In the genomic region with DNA sequence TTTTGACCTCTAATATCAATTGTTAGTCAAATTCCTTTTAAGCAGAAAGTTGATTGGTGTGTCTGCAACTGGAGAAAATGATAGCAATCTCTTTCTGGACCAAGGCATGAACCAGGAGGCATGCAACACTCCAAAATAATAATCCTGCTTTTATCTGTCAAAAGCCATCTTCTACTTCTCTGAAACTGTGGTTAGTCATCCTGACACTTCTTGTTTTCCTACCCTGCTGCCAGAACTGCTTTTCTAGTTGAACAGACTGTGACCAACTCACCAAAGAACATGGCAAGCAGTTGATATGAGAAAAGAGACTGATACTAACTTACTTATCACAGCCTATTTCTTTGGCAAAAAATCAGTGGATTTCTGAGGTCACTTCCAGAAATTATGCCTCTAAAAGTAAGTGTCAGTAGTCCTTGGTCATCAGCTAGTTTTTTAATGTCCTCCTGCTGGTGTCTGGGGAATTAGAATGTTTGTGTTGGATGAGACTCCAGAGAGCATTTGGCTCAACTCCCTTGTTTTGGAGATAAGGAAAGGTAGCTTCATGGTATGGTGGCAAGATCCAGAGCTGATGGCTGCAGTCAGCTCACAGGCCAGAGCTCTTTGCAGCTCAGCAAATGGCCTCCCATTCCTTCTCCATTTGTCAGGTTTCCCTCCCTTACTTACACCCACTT, we compare ENCODE assay signal across 16 cellular contexts. TPM values are rescaled to one million over a fixed set of nuclear protein-coding genes. Genes with fewer than 3 reads are reported as not detected.
DNase-seq lines count a peak whose midpoint lies in the region; ATAC-seq and TF ChIP-seq lines count a peak whose summit lies in the region.
"Had no signal": no experiment of that assay in that cellular context is flagged by ENCODE, and none has a peak within 500 bp of the region (broad histone marks: within the 10 kb centered on the region; RNA-seq: fewer than 3 reads in every experiment).

No MANE protein-coding gene starts in this region.

- no peak overlapping the region for H2BK15ac ChIP-seq in mesenchymal stem cell (ENCODE audit: low read depth, poor library complexity, severe bottlenecking)

- no peak overlapping the region for H4K8ac ChIP-seq in mesenchymal stem cell (ENCODE audit: low read length)

- H4K91ac ChIP-seq in mesenchymal stem cell (ENCODE audit: low read length) = no peak overlapping the region

- no peak overlapping the region for H3K14ac ChIP-seq in mesenchymal stem cell (ENCODE audit: low read length in 2 of 2)

- peak overlapping the region; percentile 20 for H3K4me3 Mint-ChIP-seq in activated CD4-positive, alpha-beta T cell treated with anti-CD3 and anti-CD28 coated beads, Interleukin-2, amount 10 ng/mL, durations not matched to agents 24 days and 14 days
- peak overlapping the region; percentile 33 for H3K4me3 Mint-ChIP-seq in activated naive CD8-positive, alpha-beta T cell treated with anti-CD3 and anti-CD28 coated beads, Interleukin-2, amount 50 U/mL, for 24 hours

- peaks cover 10% of the 10 kb centered on the region for H3K36me3 Mint-ChIP-seq in activated CD4-positive, alpha-beta T cell treated with anti-CD3 and anti-CD28 coated beads, Interleukin-2, amount 10 ng/mL, durations not matched to agents 24 days and 14 days (ENCODE audit: low read depth)
- peaks cover 2% of the 10 kb centered on the region for H3K36me3 Mint-ChIP-seq in activated naive CD8-positive, alpha-beta T cell treated with anti-CD3 and anti-CD28 coated beads, Interleukin-2, amount 50 U/mL, for 24 hours (ENCODE audit: low read depth)

- peaks cover 4 to 13% of the 10 kb centered on the region in 2 experiments for H3K36me3 ChIP-seq in mesenchymal stem cell (ENCODE audit: control insufficient read depth in 1 of 2, insufficient read depth in 2 of 2, low read depth in 1 of 2, low read length in 2 of 2)
- H3K36me3 ChIP-seq: SJSA1, uterus had no signal

- peaks cover 54% of the 10 kb centered on the region for H3K4me1 Mint-ChIP-seq in activated CD4-positive, alpha-beta T cell treated with anti-CD3 and anti-CD28 coated beads, Interleukin-2, amount 10 ng/mL, durations not matched to agents 24 days and 14 days
- peaks cover 93% of the 10 kb centered on the region for H3K4me1 Mint-ChIP-seq in activated naive CD8-positive, alpha-beta T cell treated with anti-CD3 and anti-CD28 coated beads, Interleukin-2, amount 50 U/mL, for 24 hours

- H2AK5ac ChIP-seq in mesenchymal stem cell (ENCODE audit: low read length, severe bottlenecking) = no peak overlapping the region

- no peak overlapping the region for H3K4me2 ChIP-seq in mesenchymal stem cell (ENCODE audit: low read length, poor library complexity, severe bottlenecking)

- no peak overlapping the region for H3K9ac ChIP-seq in mesenchymal stem cell (ENCODE audit: low read length)

- no peak overlapping the region for H3K23ac ChIP-seq in mesenchymal stem cell (ENCODE audit: low read length in 2 of 2)

- H3K27ac Mint-ChIP-seq in activated CD4-positive, alpha-beta T cell treated with anti-CD3 and anti-CD28 coated beads, Interleukin-2, amount 10 ng/mL, durations not matched to agents 24 days and 14 days = peak overlapping the region; percentile 85
- H3K27ac Mint-ChIP-seq in activated naive CD8-positive, alpha-beta T cell treated with anti-CD3 and anti-CD28 coated beads, Interleukin-2, amount 50 U/mL, for 24 hours = peak overlapping the region; percentile 87

- H3K27ac ChIP-seq in mesenchymal stem cell (ENCODE audit: low read length, poor library complexity, severe bottlenecking) = no peak overlapping the region
- H3K27ac ChIP-seq: SJSA1, uterus had no signal

- H2BK5ac ChIP-seq in mesenchymal stem cell (ENCODE audit: low read depth, low read length, poor library complexity, severe bottlenecking) = no peak overlapping the region

- no peak overlapping the region for H3K18ac ChIP-seq in mesenchymal stem cell (ENCODE audit: low read depth in 1 of 2, low read length in 2 of 2)

- DNase-seq in activated CD4-positive, alpha-beta T cell treated with anti-CD3 and anti-CD28 coated beads, Interleukin-2, amount 10 ng/mL, durations not matched to agents 24 days and 14 days = no peak
- no peak for DNase-seq in activated CD4-positive, alpha-beta T cell treated with anti-CD3 and anti-CD28 coated beads, Interleukin-2, amount 50 U/mL, for 1 hour
- DNase-seq in LNCaP clone FGC (ENCODE audit: low read depth) (peak; percentile 62), mesenchymal stem cell (peak; percentile 3), posterior cingulate gyrus (no peak), T1000 (lab: John Stamatoyannopoulos, UW) (no peak), cerebellum (ENCODE audit: low spot score) (no peak)
- DNase-seq in activated naive CD8-positive, alpha-beta T cell treated with anti-CD3 and anti-CD28 coated beads, Interleukin-2, amount 50 U/mL, for 24 hours = no peak
- DNase-seq: activated CD4-positive, alpha-beta T cell treated with anti-CD3 and anti-CD28 coated beads for 1 hour; DND-41; HCEC 1CT; kidney; NCI-H1436 treated with DMSO at 0.1 percent for 48 hours; NCI-H774; uterus had no signal

- TF ChIP-seq CTCF in LNCaP clone FGC (IDR thresholded peaks at IDR 0.05; ENCODE audit: control insufficient read depth, extremely low read depth, insufficient read depth) = no peak

- no peaks in the 10 kb centered on the region for H3K9me3 Mint-ChIP-seq in activated CD4-positive, alpha-beta T cell treated with anti-CD3 and anti-CD28 coated beads, Interleukin-2, amount 10 ng/mL, durations not matched to agents 24 days and 14 days
- no peaks in the 10 kb centered on the region for H3K9me3 Mint-ChIP-seq in activated naive CD8-positive, alpha-beta T cell treated with anti-CD3 and anti-CD28 coated beads, Interleukin-2, amount 50 U/mL, for 24 hours

- peaks cover 5% of the 10 kb centered on the region for H3K4me1 ChIP-seq in mesenchymal stem cell (ENCODE audit: control insufficient read depth, insufficient read depth, low read depth, low read length)
- H3K4me1 ChIP-seq: uterus had no signal

- H2AFZ ChIP-seq in mesenchymal stem cell (ENCODE audit: low read depth, low read length) = no peak overlapping the region

- H2BK12ac ChIP-seq in mesenchymal stem cell (ENCODE audit: low read length in 2 of 2) = no peak overlapping the region

- H3K27me3 ChIP-seq in mesenchymal stem cell (ENCODE audit: control insufficient read depth in 1 of 2, insufficient read depth in 1 of 2, low read length in 2 of 2) = no peaks in the 10 kb centered on the region
- H3K27me3 ChIP-seq: SJSA1, uterus had no signal

- no peaks in the 10 kb centered on the region for H3K9me3 ChIP-seq in mesenchymal stem cell (ENCODE audit: control insufficient read depth, low read length)
- H3K9me3 ChIP-seq: SJSA1, uterus had no signal

- no peak overlapping the region for H3K4me3 ChIP-seq in LNCaP clone FGC (ENCODE audit: low read depth, low read length)
- no peak overlapping the region for H3K4me3 ChIP-seq in mesenchymal stem cell (ENCODE audit: insufficient read depth in 1 of 2, low read depth in 1 of 2, low read length in 2 of 2)
- H3K4me3 ChIP-seq: SJSA1, uterus had no signal

- no peak overlapping the region for H3K4ac ChIP-seq in mesenchymal stem cell (ENCODE audit: low read depth in 1 of 2, low read length in 2 of 2)

- H2BK120ac ChIP-seq in mesenchymal stem cell (ENCODE audit: low read depth, low read length) = no peak overlapping the region

- H3K27me3 Mint-ChIP-seq in activated CD4-positive, alpha-beta T cell treated with anti-CD3 and anti-CD28 coated beads, Interleukin-2, amount 10 ng/mL, durations not matched to agents 24 days and 14 days = no peaks in the 10 kb centered on the region
- no peaks in the 10 kb centered on the region for H3K27me3 Mint-ChIP-seq in activated naive CD8-positive, alpha-beta T cell treated with anti-CD3 and anti-CD28 coated beads, Interleukin-2, amount 50 U/mL, for 24 hours

- intact Hi-C loops in activated CD4-positive, alpha-beta T cell treated with anti-CD3 and anti-CD28 coated beads, Interleukin-2, amount 10 ng/mL, durations not matched to agents 24 days and 14 days (cut with micrococcal nuclease) = loop anchor here (5.0 kb wide), 3 partner anchors 60 to 80 kb away; no protein-coding TSS in a partner anchor
- intact Hi-C loops in posterior cingulate gyrus (cut with DNase I) = no loop called here

- H3K79me1 ChIP-seq in mesenchymal stem cell (replicated peaks; ENCODE audit: low read length, poor library complexity, severe bottlenecking) = no peaks in the 10 kb centered on the region

- ATAC-seq in activated naive CD8-positive, alpha-beta T cell treated with anti-CD3 and anti-CD28 coated beads, Interleukin-2, amount 50 U/mL, for 24 hours = no peak

RNA-seq across cellular contexts. Expression of a gene that starts 7.2 kb away (rescaled TPM):
- 4.4 and 4.8 TPM in 2 replicates for total RNA-seq in activated CD4-positive, alpha-beta T cell treated with anti-CD3 and anti-CD28 coated beads, Interleukin-2, amount 10 ng/mL, durations not matched to agents 24 days and 14 days
- 0.68 TPM for polyA plus RNA-seq in mesenchymal stem cell (2013, experiment 1 of 2)
- polyA plus RNA-seq in mesenchymal stem cell (2013, experiment 2 of 2) = 0.38 TPM
- 3.5 TPM for total RNA-seq in cerebellum

RNA-seq across cellular contexts. Expression of a gene that starts 30.1 kb away (rescaled TPM):
- 20.9 and 21.4 TPM in 2 replicates for total RNA-seq in activated CD4-positive, alpha-beta T cell treated with anti-CD3 and anti-CD28 coated beads, Interleukin-2, amount 10 ng/mL, durations not matched to agents 24 days and 14 days
- polyA plus RNA-seq in mesenchymal stem cell (2013, experiment 1 of 2) = 6.8 TPM
- polyA plus RNA-seq in mesenchymal stem cell (2013, experiment 2 of 2) = 6.2 TPM
- total RNA-seq in cerebellum = 24.4 TPM

RNA-seq across cellular contexts. Expression of a gene that starts 33.5 kb away (rescaled TPM):
- total RNA-seq in activated CD4-positive, alpha-beta T cell treated with anti-CD3 and anti-CD28 coated beads, Interleukin-2, amount 10 ng/mL, durations not matched to agents 24 days and 14 days = 74.0 and 77.7 TPM in 2 replicates
- polyA plus RNA-seq in mesenchymal stem cell (2013, experiment 1 of 2) = 109 TPM
- 111 TPM for polyA plus RNA-seq in mesenchymal stem cell (2013, experiment 2 of 2)
- 30.1 TPM for total RNA-seq in cerebellum

Comparison
In these comparisons a context has a peak if more than half of its experiments do, and no peak if none do; other contexts are left out.
1. DNase-seq: peak in LNCaP clone FGC (single experiment) and mesenchymal stem cell (single experiment); none in activated CD4-positive, alpha-beta T cell treated with anti-CD3 and anti-CD28 coated beads, Interleukin-2, amount 10 ng/mL, durations not matched to agents 24 days and 14 days (single experiment), activated CD4-positive, alpha-beta T cell treated with anti-CD3 and anti-CD28 coated beads, Interleukin-2, amount 50 U/mL, for 1 hour (single experiment), activated naive CD8-positive, alpha-beta T cell treated with anti-CD3 and anti-CD28 coated beads, Interleukin-2, amount 50 U/mL, for 24 hours (single experiment), posterior cingulate gyrus (0 of 10), T1000 (single experiment) and cerebellum (single experiment).